9 cellular contexts compared by ENCODE assay signal in genomic region chr1:144551107-144551542, GRCh38. TPM values are rescaled to one million over a fixed set of nuclear protein-coding genes. Genes with fewer than 3 reads are reported as not detected.
DNase-seq lines count a peak whose midpoint lies in the region; ATAC-seq and TF ChIP-seq lines count a peak whose summit lies in the region.
"Had no signal": no experiment of that assay in that cellular context is flagged by ENCODE, and none has a peak within 500 bp of the region (broad histone marks: within the 10 kb centered on the region; RNA-seq: fewer than 3 reads in every experiment).

No MANE protein-coding gene starts in this region.

- H3K27me3 ChIP-seq in GM23338 (ENCODE audit: insufficient read depth) (0 out of 2 replicates have a peak, but pooled peaks cover 11% of the 10 kb centered on the region), gastrocnemius medialis (no peaks in the 10 kb centered on the region)

- in situ Hi-C loops in gastrocnemius medialis (cut with MboI; ENCODE audit: low sequenced_read_pairs in 4 of 4), result no loop called here

- no peak overlapping the region for H2AFZ ChIP-seq in GM23338

- peaks cover 10% of the 10 kb centered on the region; the same call in 1 of the 2 replicates for H3F3A ChIP-seq in GM23338 (replicated peaks; ENCODE audit: low read depth)

- no peak for TF ChIP-seq POLR2A in gastrocnemius medialis (IDR thresholded peaks at IDR 0.05)

- peak; percentile 30 for DNase-seq in GM23338 (ENCODE audit: low spot score)
- no peak for DNase-seq in epithelial cell of prostate (ENCODE audit: low read depth, low spot score)
- DNase-seq in gastrocnemius medialis, result no peak
- DNase-seq in SKM-1 treated with dmso at 0.1 percent for 144 hours (lab: John Stamatoyannopoulos, UW; ENCODE audit: unreplicated experiment), result no peak
- DNase-seq in medulla oblongata (ENCODE audit: extremely low spot score), result no peak

- intact Hi-C loops in gastrocnemius medialis (cut with DNase I; ENCODE audit: low total_unique reads), result no loop called here

- H3K9me3 Mint-ChIP-seq in GM23338, result no peaks in the 10 kb centered on the region

- H4K20me1 ChIP-seq in GM23338 (replicated peaks; ENCODE audit: insufficient read depth), result no peaks in the 10 kb centered on the region

- H3K4me1 ChIP-seq in GM23338 (ENCODE audit: insufficient read depth) (peaks cover 4% of the 10 kb centered on the region; the same call in 1 of the 2 replicates), gastrocnemius medialis (peaks cover 0 to 16% of the 10 kb centered on the region in 2 donors)

- no peaks in the 10 kb centered on the region for H3K79me2 ChIP-seq in GM23338 (replicated peaks; ENCODE audit: insufficient read depth)

- H3K9me2 ChIP-seq in GM23338 (ENCODE audit: insufficient read depth), result no peaks in the 10 kb centered on the region

- ATAC-seq in GM23338 (peak; percentile 1; the same call in 1 of the 3 replicates), gastrocnemius medialis (no peak), HG03565 (IDR thresholded peaks at IDR 0.05; ENCODE audit: unreplicated experiment) (no peak), HG02852 (IDR thresholded peaks at IDR 0.05; ENCODE audit: unreplicated experiment) (no peak)

- peak overlapping the region; percentile 100 for H3K27ac Mint-ChIP-seq in GM23338

- H3K4me1 Mint-ChIP-seq in GM23338, result peaks cover 19% of the 10 kb centered on the region

- H3K27me3 Mint-ChIP-seq in GM23338 (ENCODE audit: insufficient read depth, low read depth, poor library complexity), result peaks cover 20% of the 10 kb centered on the region

- H3K27ac ChIP-seq in GM23338 (ENCODE audit: low read depth) (peak overlapping the region; percentile 96), epithelial cell of prostate (peak overlapping the region; percentile 93), gastrocnemius medialis (peak overlapping the region; percentile 84 to 98 (median 90))

- H3K4me3 ChIP-seq in GM23338 (peak overlapping the region; percentile 63), WI38 (ENCODE audit: low read depth, low read length) (peak overlapping the region; percentile 60), gastrocnemius medialis (peak overlapping the region; percentile 54 to 71 (median 68))

- peak overlapping the region; percentile 89 for H3K4me2 ChIP-seq in GM23338

- H3K9me3 ChIP-seq in gastrocnemius medialis, result no peaks in the 10 kb centered on the region

- H3K36me3 ChIP-seq in GM23338 (ENCODE audit: insufficient read depth) (no peaks in the 10 kb centered on the region), gastrocnemius medialis (no peaks in the 10 kb centered on the region)

- H3K36me3 Mint-ChIP-seq in GM23338 (ENCODE audit: low read depth), result no peaks in the 10 kb centered on the region

- H3K4me3 Mint-ChIP-seq in GM23338, result peak overlapping the region; percentile 86

- no peak for TF ChIP-seq CTCF in GM23338 (conservative IDR thresholded peaks at IDR 0.05; ENCODE audit: low read depth in 2 of 2)
- TF ChIP-seq CTCF in WI38 (IDR thresholded peaks at IDR 0.05; ENCODE audit: low read depth, low read length), result no peak
- no peak for TF ChIP-seq CTCF in gastrocnemius medialis (IDR thresholded peaks at IDR 0.05 in 4 of 5, conservative IDR thresholded peaks at IDR 0.05 in 1 of 5)

TF ChIP-seq in GM23338, 12 proteins besides CTCF, POLR2A, EP300 and RAD21:
- no peak for TF ChIP-seq EZH2 (IDR thresholded peaks at IDR 0.05; ENCODE audit: low read depth, unreplicated experiment)
TF ChIP-seq in GM23338: peak in this region for 0.

RNA-seq across cellular contexts. Expression of gene PPIAL4F, which starts 41.6 kb away (rescaled TPM):
- not detected in 2 replicates for total RNA-seq in GM23338 (2014; rRNA removed; shearing (Covaris generic))
- not detected in 2 replicates for polyA plus RNA-seq in GM23338 (2016; fragmentation: Nextera tagmentation; extraction: Ambion mirVana)
- total RNA-seq in gastrocnemius medialis, result not detected
- total RNA-seq: lung microvascular endothelial cell had no signal
